Comparison of ENCODE assay signal across 8 cellular contexts in the genomic region with DNA sequence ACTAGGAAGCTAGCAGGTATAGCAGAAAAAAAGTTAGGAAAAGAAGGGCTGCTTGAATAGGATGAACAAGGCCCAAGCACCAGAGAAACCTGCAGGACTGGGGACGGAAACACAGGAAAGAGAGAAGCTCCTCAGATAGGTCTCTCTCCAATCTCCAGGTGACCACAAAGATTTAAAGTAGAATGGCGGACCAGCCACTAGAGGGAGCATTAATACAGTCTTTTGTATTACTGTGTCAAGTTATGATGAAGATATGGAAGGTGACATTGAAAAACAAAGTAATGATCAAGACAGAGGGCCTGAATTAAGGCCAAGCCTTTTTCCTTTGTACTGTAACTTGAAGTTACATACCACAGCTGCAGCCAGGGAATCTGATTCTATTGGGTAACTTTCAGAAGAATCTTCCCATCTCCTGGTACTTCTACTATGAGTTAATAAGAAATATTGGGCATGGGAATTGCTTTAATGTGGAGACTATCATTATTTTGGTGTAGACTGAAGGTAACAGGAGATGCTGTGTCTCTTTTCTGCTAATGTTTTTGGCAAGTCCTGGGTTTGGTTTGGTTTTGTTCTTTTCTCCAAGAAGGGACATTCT. TPM values are rescaled to one million over a fixed set of nuclear protein-coding genes. Genes with fewer than 3 reads are reported as not detected.
DNase-seq lines count a peak whose midpoint lies in the region; ATAC-seq, FAIRE-seq and TF ChIP-seq lines count a peak whose summit lies in the region.

No MANE protein-coding gene starts in this region.

- no peaks in the 10 kb centered on the region for H3K9me2 ChIP-seq in GM23248 (ENCODE audit: insufficient read depth)

- peak; percentile 75 for ATAC-seq in HepG2

- H3K27me3 ChIP-seq in GM23248 (replicated peaks; ENCODE audit: insufficient read depth) (no peaks in the 10 kb centered on the region), brain microvascular endothelial cell (replicated peaks) (no peaks in the 10 kb centered on the region), HepG2 (ENCODE audit: control insufficient read depth in 1 of 2, insufficient read depth in 2 of 2, low read length in 2 of 2) (no peaks in the 10 kb centered on the region)

- POLR2A ChIA-PET in HepG2 (lab: Yijun Ruan, JAX) = interaction anchor here (0.6 kb wide), 1 partner anchor 55 kb away, joined by 3 read pairs; a partner anchor contains a TSS

- H4K20me1 ChIP-seq in GM23248 (ENCODE audit: insufficient read depth) (no peaks in the 10 kb centered on the region), HepG2 (ENCODE audit: insufficient read depth, low read length) (no peaks in the 10 kb centered on the region)

- no peak overlapping the region for H3K9ac ChIP-seq in GM23248
- H3K9ac ChIP-seq in HepG2 (ENCODE audit: insufficient read depth, low read depth, low read length) = no peak overlapping the region

- H3K79me2 ChIP-seq in GM23248 (ENCODE audit: insufficient read depth) (no peaks in the 10 kb centered on the region), HepG2 (ENCODE audit: insufficient read depth, low read length) (no peaks in the 10 kb centered on the region)

- H3K4me1 ChIP-seq in GM23248 (ENCODE audit: insufficient read depth) (peaks cover 7% of the 10 kb centered on the region; the same call in 1 of the 2 replicates), HepG2 (ENCODE audit: insufficient read depth, low read length) (no peaks in the 10 kb centered on the region)

- no peaks in the 10 kb centered on the region for H3K36me3 ChIP-seq in GM23248 (ENCODE audit: low read depth)
- H3K36me3 ChIP-seq in brain microvascular endothelial cell (replicated peaks) = no peaks in the 10 kb centered on the region
- no peaks in the 10 kb centered on the region for H3K36me3 ChIP-seq in HepG2 (replicated peaks in 1 of 2; ENCODE audit: control insufficient read depth in 1 of 2, insufficient read depth in 2 of 2, low read length in 2 of 2)

- no TSS peak for BruUV-seq in HepG2 (replicated peaks; lab: Mats Ljungman, UMichigan)

- TF ChIP-seq RAD21 in HepG2 (CRISPR knock-in tag; IDR thresholded peaks at IDR 0.05) = no peak

- intact Hi-C loops in HepG2 (cut with micrococcal nuclease; ENCODE audit: unreplicated experiment) = no loop called here

- 7 to 9% methylated on average over 2 of the region's 2 CpGs for WGBS in GM23248 (ENCODE audit: low coverage in 1 of 2, low lambda C conversion rate in 2 of 2, missing lambda C conversion rate in 2 of 2), 2 experiments
- WGBS in HepG2 (ENCODE audit: low lambda C conversion rate) = 5% methylated on average over 2 of the region's 2 CpGs

- H3K9me3 ChIP-seq in GM23248 (ENCODE audit: low read depth) = no peaks in the 10 kb centered on the region
- no peaks in the 10 kb centered on the region for H3K9me3 ChIP-seq in HepG2 (ENCODE audit: low read length)

- TF ChIP-seq CTCF in brain microvascular endothelial cell (IDR thresholded peaks at IDR 0.05; ENCODE audit: low read depth, low read length, missing control alignments) (peak; percentile 67), HepG2 (CRISPR knock-in tag; IDR thresholded peaks at IDR 0.05) (peak; percentile 62)

- DNase-seq in NCI-H2107 treated with DMSO at 0.1 percent for 48 hours (lab: John Stamatoyannopoulos, UW; ENCODE audit: unreplicated experiment) = peak; percentile 16
- DNase-seq in NCI-H2107 (lab: John Stamatoyannopoulos, UW) = no peak
- DNase-seq in GM23248 = peak; percentile 59
- peak; percentile 44 for DNase-seq in KG1 (lab: John Stamatoyannopoulos, UW)
- DNase-seq in T-helper 22 cell (ENCODE audit: low read depth) = peak; percentile 46
- peak; percentile 61 for DNase-seq in brain microvascular endothelial cell
- peak; percentile 41 for DNase-seq in HepG2 (ENCODE audit: low spot score)
- peak; percentile 22 for DNase-seq in stimulated activated CD8-positive, alpha-beta memory T cell treated with anti-CD3 and anti-CD28 coated beads, Interleukin-7, amount 100 ng/mL, for 24 hours (ENCODE audit: low read depth)

- CTCF ChIA-PET in HepG2 (lab: Yijun Ruan, JAX; ENCODE audit: low intra/inter-chr PET ratio, low total read pairs) = interaction anchor here (1.6 kb wide), 1 partner anchor 19 kb away, joined by 8 read pairs; no protein-coding TSS in a partner anchor

- H2AFZ ChIP-seq in GM23248 (no peak overlapping the region), HepG2 (ENCODE audit: low read length) (no peak overlapping the region)

- H3K27ac ChIP-seq in GM23248 (no peak overlapping the region), brain microvascular endothelial cell (no peak overlapping the region), HepG2 (ENCODE audit: extremely low read length, insufficient read depth, low read length) (no peak overlapping the region)

- no peak for TF ChIP-seq POLR2A in HepG2 (IDR thresholded peaks at IDR 0.05; ENCODE audit: insufficient read depth in 1 of 2, low read depth in 2 of 2, low read length in 2 of 2)

- H3K4me2 ChIP-seq in GM23248 (ENCODE audit: unreplicated experiment) (no peak overlapping the region), HepG2 (ENCODE audit: low read depth, low read length) (no peak overlapping the region)

- TF ChIP-seq EP300 in HepG2 (IDR thresholded peaks at IDR 0.05; ENCODE audit: low read depth in 2 of 2, low read length in 2 of 2) (no peak), HepG2 (CRISPR knock-in tag; IDR thresholded peaks at IDR 0.05; ENCODE audit: borderline replicate concordance) (no peak)

- in situ Hi-C loops in GM23248 (cut with MboI) = no loop called here
- in situ Hi-C loops in brain microvascular endothelial cell (cut with HindIII; ENCODE audit: low pct_ligation_motif_present, low sequenced_read_pairs) = no loop called here
- in situ Hi-C loops in HepG2 (cut with HindIII; ENCODE audit: extremely low pct_ligation_motif_present, low pct_unique_long_range_greater_than_20kb) = no loop called here

- FAIRE-seq in HepG2 (lab: Jason Lieb, UNC) = peak; percentile 47

- H3K4me3 ChIP-seq in GM23248 = no peak overlapping the region
- no peak overlapping the region for H3K4me3 ChIP-seq in brain microvascular endothelial cell (ENCODE audit: low read depth, low read length)
- H3K4me3 ChIP-seq in HepG2 (replicated peaks in 1 of 3; ENCODE audit: insufficient read depth in 1 of 3, low read depth in 2 of 3, low read length in 3 of 3) = no peak overlapping the region

- no peaks in the 10 kb centered on the region for H3F3A ChIP-seq in GM23248 (ENCODE audit: insufficient read depth)

RNA-seq across cellular contexts. Expression of a gene that starts 33.8 kb away (rescaled TPM):
- total RNA-seq in GM23248 (2014; rRNA removed; shearing (Covaris generic)) = 0.22 and 0.25 TPM in 2 replicates
- polyA plus RNA-seq in GM23248 (2016; fragmentation: Nextera tagmentation; extraction: Ambion mirVana) = not detected in 2 replicates
- not detected in 2 replicates for total RNA-seq in HepG2 (2016; rRNA removed; fragmentation: Illumina TruSeq; extraction: Trizol)
- not detected in 2 replicates for total RNA-seq in HepG2 (2016; cell fraction: cytosol; rRNA removed; fragmentation: Illumina TruSeq; extraction: Trizol; ENCODE audit: low read depth)
- not detected in 2 replicates for total RNA-seq in HepG2 (2016; cell fraction: insoluble cytoplasmic fraction; rRNA removed; fragmentation: Illumina TruSeq; extraction: Trizol)
- total RNA-seq in HepG2 (2016; cell fraction: membrane; rRNA removed; fragmentation: Illumina TruSeq; extraction: Trizol) = not detected in 2 replicates
- not detected in 2 replicates for total RNA-seq in HepG2 (2016; cell fraction: nucleus; rRNA removed; fragmentation: Illumina TruSeq; extraction: Trizol)
- not detected in 2 replicates for polyA plus RNA-seq in HepG2 (2011; rRNA removed)
- polyA plus RNA-seq in HepG2 (2011; cell fraction: cytosol; rRNA removed) = not detected in 2 replicates
- not detected in 2 replicates for polyA plus RNA-seq in HepG2 (2011; cell fraction: nucleus; rRNA removed)
- not detected in 2 replicates for polyA plus RNA-seq in HepG2 (2012)
- polyA plus RNA-seq in HepG2 (2016; cell fraction: cytosol; fragmentation: Illumina TruSeq; extraction: Trizol; ENCODE audit: low read depth) = not detected in 2 replicates
- polyA plus RNA-seq in HepG2 (2016; cell fraction: insoluble cytoplasmic fraction; fragmentation: Illumina TruSeq; extraction: Trizol; ENCODE audit: low read depth) = not detected in 2 replicates
- polyA plus RNA-seq in HepG2 (2016; cell fraction: membrane; fragmentation: Illumina TruSeq; extraction: Trizol; ENCODE audit: low read depth) = not detected in 2 replicates
- polyA plus RNA-seq in HepG2 (2016; cell fraction: nucleus; fragmentation: Illumina TruSeq; extraction: Trizol; ENCODE audit: insufficient read depth, low read depth) = not detected in 2 replicates
- not detected in 2 replicates for polyA minus RNA-seq in HepG2 (2011; rRNA and poly(A)+ RNA removed; ENCODE audit: low replicate concordance)
- not detected in 2 replicates for polyA minus RNA-seq in HepG2 (2011; cell fraction: cytosol; rRNA and poly(A)+ RNA removed)
- polyA minus RNA-seq in HepG2 (2011; cell fraction: nucleus; rRNA and poly(A)+ RNA removed) = not detected in 2 replicates

RNA-seq across cellular contexts. Expression of a gene that starts 44.9 kb away (rescaled TPM):
- not detected in 2 replicates for total RNA-seq in GM23248 (2014; rRNA removed; shearing (Covaris generic))
- polyA plus RNA-seq in GM23248 (2016; fragmentation: Nextera tagmentation; extraction: Ambion mirVana) (not detected in 2 replicates), HepG2 (2011; rRNA removed) (not detected in 2 replicates)
- total RNA-seq in HepG2 (2016; rRNA removed; fragmentation: Illumina TruSeq; extraction: Trizol) = not detected in 2 replicates
- not detected in 2 replicates for total RNA-seq in HepG2 (2016; cell fraction: cytosol; rRNA removed; fragmentation: Illumina TruSeq; extraction: Trizol; ENCODE audit: low read depth)
- not detected in 2 replicates for total RNA-seq in HepG2 (2016; cell fraction: insoluble cytoplasmic fraction; rRNA removed; fragmentation: Illumina TruSeq; extraction: Trizol)
- not detected in 2 replicates for total RNA-seq in HepG2 (2016; cell fraction: membrane; rRNA removed; fragmentation: Illumina TruSeq; extraction: Trizol)
- total RNA-seq in HepG2 (2016; cell fraction: nucleus; rRNA removed; fragmentation: Illumina TruSeq; extraction: Trizol) = not detected in 2 replicates
- polyA plus RNA-seq in HepG2 (2011; cell fraction: cytosol; rRNA removed) = not detected in 2 replicates
- not detected in 2 replicates for polyA plus RNA-seq in HepG2 (2011; cell fraction: nucleus; rRNA removed)
- not detected in 2 replicates for polyA plus RNA-seq in HepG2 (2012)
- polyA plus RNA-seq in HepG2 (2016; cell fraction: cytosol; fragmentation: Illumina TruSeq; extraction: Trizol; ENCODE audit: low read depth) = not detected in 2 replicates
- not detected in 2 replicates for polyA plus RNA-seq in HepG2 (2016; cell fraction: insoluble cytoplasmic fraction; fragmentation: Illumina TruSeq; extraction: Trizol; ENCODE audit: low read depth)
- not detected in 2 replicates for polyA plus RNA-seq in HepG2 (2016; cell fraction: membrane; fragmentation: Illumina TruSeq; extraction: Trizol; ENCODE audit: low read depth)
- not detected in 2 replicates for polyA plus RNA-seq in HepG2 (2016; cell fraction: nucleus; fragmentation: Illumina TruSeq; extraction: Trizol; ENCODE audit: insufficient read depth, low read depth)
- polyA minus RNA-seq in HepG2 (2011; rRNA and poly(A)+ RNA removed; ENCODE audit: low replicate concordance) = not detected in 2 replicates
- polyA minus RNA-seq in HepG2 (2011; cell fraction: cytosol; rRNA and poly(A)+ RNA removed) = not detected in 2 replicates
- not detected in 2 replicates for polyA minus RNA-seq in HepG2 (2011; cell fraction: nucleus; rRNA and poly(A)+ RNA removed)

RNA-seq across cellular contexts. Expression of a gene that starts 54.8 kb away (rescaled TPM):
- total RNA-seq in GM23248 (2014; rRNA removed; shearing (Covaris generic)) = 53.5 and 104 TPM in 2 replicates
- 107 and 114 TPM in 2 replicates for polyA plus RNA-seq in GM23248 (2016; fragmentation: Nextera tagmentation; extraction: Ambion mirVana)
- 90.0 and 97.9 TPM in 2 replicates for total RNA-seq in HepG2 (2016; rRNA removed; fragmentation: Illumina TruSeq; extraction: Trizol)
- 29.1 and 29.3 TPM in 2 replicates for total RNA-seq in HepG2 (2016; cell fraction: cytosol; rRNA removed; fragmentation: Illumina TruSeq; extraction: Trizol; ENCODE audit: low read depth)
- total RNA-seq in HepG2 (2016; cell fraction: insoluble cytoplasmic fraction; rRNA removed; fragmentation: Illumina TruSeq; extraction: Trizol) = 79.3 and 102 TPM in 2 replicates
- 33.0 and 35.7 TPM in 2 replicates for total RNA-seq in HepG2 (2016; cell fraction: membrane; rRNA removed; fragmentation: Illumina TruSeq; extraction: Trizol)
- 31.5 and 38.4 TPM in 2 replicates for total RNA-seq in HepG2 (2016; cell fraction: nucleus; rRNA removed; fragmentation: Illumina TruSeq; extraction: Trizol)
- polyA plus RNA-seq in HepG2 (2011; rRNA removed) = 53.7 and 59.4 TPM in 2 replicates
- 36.2 and 46.4 TPM in 2 replicates for polyA plus RNA-seq in HepG2 (2011; cell fraction: cytosol; rRNA removed)
- polyA plus RNA-seq in HepG2 (2011; cell fraction: nucleus; rRNA removed) = 17.6 and 20.3 TPM in 2 replicates
- polyA plus RNA-seq in HepG2 (2012) = 27.7 and 47.0 TPM in 2 replicates
- 24.1 and 27.6 TPM in 2 replicates for polyA plus RNA-seq in HepG2 (2016; cell fraction: cytosol; fragmentation: Illumina TruSeq; extraction: Trizol; ENCODE audit: low read depth)
- 114 and 118 TPM in 2 replicates for polyA plus RNA-seq in HepG2 (2016; cell fraction: insoluble cytoplasmic fraction; fragmentation: Illumina TruSeq; extraction: Trizol; ENCODE audit: low read depth)
- polyA plus RNA-seq in HepG2 (2016; cell fraction: membrane; fragmentation: Illumina TruSeq; extraction: Trizol; ENCODE audit: low read depth) = 26.3 and 30.4 TPM in 2 replicates
- polyA plus RNA-seq in HepG2 (2016; cell fraction: nucleus; fragmentation: Illumina TruSeq; extraction: Trizol; ENCODE audit: insufficient read depth, low read depth) = 68.9 and 72.4 TPM in 2 replicates
- polyA minus RNA-seq in HepG2 (2011; rRNA and poly(A)+ RNA removed; ENCODE audit: low replicate concordance) = 33.6 and 93.6 TPM in 2 replicates
- 22.0 and 32.7 TPM in 2 replicates for polyA minus RNA-seq in HepG2 (2011; cell fraction: cytosol; rRNA and poly(A)+ RNA removed)
- 27.2 and 31.0 TPM in 2 replicates for polyA minus RNA-seq in HepG2 (2011; cell fraction: nucleus; rRNA and poly(A)+ RNA removed)
